ENCODE assay signal across 15 cellular contexts in genomic region chr5:21663082-21663481, GRCh38.
DNase-seq lines count a peak whose midpoint lies in the region; ATAC-seq, FAIRE-seq and TF ChIP-seq lines count a peak whose summit lies in the region.
"Had no signal": no experiment of that assay in that cellular context is flagged by ENCODE, and none has a peak within 500 bp of the region (broad histone marks: within the 10 kb centered on the region; RNA-seq: fewer than 3 reads in every experiment).

No MANE protein-coding gene starts in this region.

- H3K18ac ChIP-seq in neuronal stem cell (ENCODE audit: low read length), result no peak overlapping the region

- H3K4me3 Mint-ChIP-seq in activated CD8-positive, alpha-beta T cell treated with anti-CD3 and anti-CD28 coated beads for 36 hours, result no peak overlapping the region
- H3K4me3 Mint-ChIP-seq in activated CD8-positive, alpha-beta T cell treated with anti-CD3 and anti-CD28 coated beads, Interleukin-2, amount 10 ng/mL, durations not matched to agents 7 days and 5 days, result no peak overlapping the region
- H3K4me3 Mint-ChIP-seq: activated naive CD8-positive, alpha-beta T cell; effector memory CD8-positive, alpha-beta T cell; T-helper 1 cell treated with Interleukin-12 subunit alpha and Interleukin-12 subunit beta and Interleukin-4 antibody, amounts not matched to agents 30 μg/mL and 1 μg/mL, for 36 hours had no signal

- no peaks in the 10 kb centered on the region for H3K4me1 ChIP-seq in neuronal stem cell (ENCODE audit: control insufficient read depth in 2 of 2, insufficient read depth in 1 of 2, low read depth in 1 of 2, low read length in 2 of 2)

- no peak overlapping the region for H4K8ac ChIP-seq in neuronal stem cell (ENCODE audit: low read depth, low read length)

- intact Hi-C loops in activated CD8-positive, alpha-beta T cell treated with anti-CD3 and anti-CD28 coated beads for 36 hours (cut with micrococcal nuclease), result no loop called here

- TF ChIP-seq EP300 in Ishikawa (IDR thresholded peaks at IDR 0.05; ENCODE audit: borderline replicate concordance), result no peak

- H2AK5ac ChIP-seq in neuronal stem cell (ENCODE audit: low read depth, low read length), result no peak overlapping the region

- H3K27ac ChIP-seq in neuronal stem cell (replicated peaks; ENCODE audit: low read length), result no peak overlapping the region
- H3K27ac ChIP-seq: VCaP had no signal

- H3K4me1 Mint-ChIP-seq in activated CD8-positive, alpha-beta T cell treated with anti-CD3 and anti-CD28 coated beads for 36 hours (ENCODE audit: low read depth), result no peaks in the 10 kb centered on the region
- no peaks in the 10 kb centered on the region for H3K4me1 Mint-ChIP-seq in activated CD8-positive, alpha-beta T cell treated with anti-CD3 and anti-CD28 coated beads, Interleukin-2, amount 10 ng/mL, durations not matched to agents 7 days and 5 days (ENCODE audit: low read depth)

- no peak overlapping the region for H3K9ac ChIP-seq in neuronal stem cell (ENCODE audit: low read depth, low read length, poor library complexity)

- no peak overlapping the region for H3K27ac Mint-ChIP-seq in activated CD8-positive, alpha-beta T cell treated with anti-CD3 and anti-CD28 coated beads for 36 hours
- H3K27ac Mint-ChIP-seq in activated CD8-positive, alpha-beta T cell treated with anti-CD3 and anti-CD28 coated beads, Interleukin-2, amount 10 ng/mL, durations not matched to agents 7 days and 5 days, result no peak overlapping the region
- H3K27ac Mint-ChIP-seq: activated naive CD8-positive, alpha-beta T cell; effector memory CD8-positive, alpha-beta T cell; T-helper 1 cell treated with Interleukin-12 subunit alpha and Interleukin-12 subunit beta and Interleukin-4 antibody, amounts not matched to agents 30 μg/mL and 1 μg/mL, for 36 hours had no signal

- no peak overlapping the region for H4K91ac ChIP-seq in neuronal stem cell (ENCODE audit: low read depth, low read length, poor library complexity)

- H3K9me3 ChIP-seq in neuronal stem cell (replicated peaks in 1 of 2; ENCODE audit: control insufficient read depth in 2 of 2, insufficient read depth in 1 of 2, low read depth in 1 of 2, low read length in 2 of 2), result no peaks in the 10 kb centered on the region

- H3K4me2 ChIP-seq in neuronal stem cell (ENCODE audit: insufficient read depth, low read length, poor library complexity, severe bottlenecking), result no peak overlapping the region

- no peaks in the 10 kb centered on the region for H3K36me3 Mint-ChIP-seq in activated CD8-positive, alpha-beta T cell treated with anti-CD3 and anti-CD28 coated beads for 36 hours (ENCODE audit: low read depth)
- no peaks in the 10 kb centered on the region for H3K36me3 Mint-ChIP-seq in activated CD8-positive, alpha-beta T cell treated with anti-CD3 and anti-CD28 coated beads, Interleukin-2, amount 10 ng/mL, durations not matched to agents 7 days and 5 days (ENCODE audit: low read depth)
- H3K36me3 Mint-ChIP-seq: activated naive CD8-positive, alpha-beta T cell had no signal

- no peaks in the 10 kb centered on the region for H3K27me3 Mint-ChIP-seq in activated CD8-positive, alpha-beta T cell treated with anti-CD3 and anti-CD28 coated beads for 36 hours
- H3K27me3 Mint-ChIP-seq in activated CD8-positive, alpha-beta T cell treated with anti-CD3 and anti-CD28 coated beads, Interleukin-2, amount 10 ng/mL, durations not matched to agents 7 days and 5 days (ENCODE audit: low read depth), result no peaks in the 10 kb centered on the region
- H3K27me3 Mint-ChIP-seq: activated naive CD8-positive, alpha-beta T cell; effector memory CD8-positive, alpha-beta T cell had no signal

- ATAC-seq in activated CD8-positive, alpha-beta T cell treated with anti-CD3 and anti-CD28 coated beads for 36 hours, result no peak
- ATAC-seq in activated CD8-positive, alpha-beta T cell treated with anti-CD3 and anti-CD28 coated beads, Interleukin-2, amount 10 ng/mL, durations not matched to agents 7 days and 5 days, result no peak
- ATAC-seq in GM18907 (IDR thresholded peaks at IDR 0.05; ENCODE audit: unreplicated experiment), result no peak
- ATAC-seq: effector memory CD8-positive, alpha-beta T cell had no signal

- no peaks in the 10 kb centered on the region for H3K79me1 ChIP-seq in neuronal stem cell (ENCODE audit: low read depth, low read length)

- no peak for TF ChIP-seq CTCF in activated CD8-positive, alpha-beta T cell treated with anti-CD3 and anti-CD28 coated beads for 36 hours (IDR thresholded peaks at IDR 0.05)

- peak overlapping the region; percentile 22 for H2AFZ ChIP-seq in neuronal stem cell (ENCODE audit: low read length)

- peak; percentile 9 for DNase-seq in activated CD8-positive, alpha-beta T cell treated with anti-CD3 and anti-CD28 coated beads for 36 hours
- no peak for DNase-seq in activated CD8-positive, alpha-beta T cell treated with anti-CD3 and anti-CD28 coated beads, Interleukin-2, amount 10 ng/mL, durations not matched to agents 7 days and 5 days
- DNase-seq in UCSD-AML1 (lab: John Stamatoyannopoulos, UW; ENCODE audit: unreplicated experiment) (peak; percentile 20), neuronal stem cell (ENCODE audit: low spot score) (no peak), cerebellar cortex (ENCODE audit: low spot score) (no peak), urothelium cell line (ENCODE audit: low spot score) (no peak)
- DNase-seq: effector memory CD8-positive, alpha-beta T cell; NCI-H2081 treated with DMSO at 0.1 percent for 48 hours; nucleus accumbens; SHP77 treated with DMSO at 0.1 percent for 48 hours had no signal

- no peak overlapping the region for H3K23ac ChIP-seq in neuronal stem cell (ENCODE audit: low read depth, low read length, poor library complexity)

- 0 out of 2 replicates have a peak, but pooled peaks have one; percentile 2 for TF ChIP-seq RAD21 in Ishikawa (IDR thresholded peaks at IDR 0.05; ENCODE audit: low read depth)

- peaks cover 5% of the 10 kb centered on the region for H3K9me3 Mint-ChIP-seq in activated CD8-positive, alpha-beta T cell treated with anti-CD3 and anti-CD28 coated beads for 36 hours
- peaks cover 6% of the 10 kb centered on the region for H3K9me3 Mint-ChIP-seq in activated CD8-positive, alpha-beta T cell treated with anti-CD3 and anti-CD28 coated beads, Interleukin-2, amount 10 ng/mL, durations not matched to agents 7 days and 5 days (ENCODE audit: insufficient read depth)

- H3K4ac ChIP-seq in neuronal stem cell (ENCODE audit: low read length), result no peak overlapping the region

- no peak overlapping the region for H2BK5ac ChIP-seq in neuronal stem cell (ENCODE audit: low read length)

- no peak overlapping the region for H2BK12ac ChIP-seq in neuronal stem cell (ENCODE audit: low read length)

- no peak overlapping the region for H2BK120ac ChIP-seq in neuronal stem cell (ENCODE audit: low read depth, low read length)

- H2BK15ac ChIP-seq in neuronal stem cell (ENCODE audit: low read length), result no peak overlapping the region

- no peak overlapping the region for H3K14ac ChIP-seq in neuronal stem cell (ENCODE audit: low read length)

- no peaks in the 10 kb centered on the region for H3K27me3 ChIP-seq in neuronal stem cell (ENCODE audit: control insufficient read depth in 3 of 3, insufficient read depth in 3 of 3, low read depth in 1 of 3, low read length in 3 of 3)

- no CpG with 5 or more reads among the region's 2 CpGs for WGBS in neuronal stem cell (ENCODE audit: extremely low coverage in 2 of 2, insufficient read length in 2 of 2, insufficient replicate concordance in 1 of 2), 2 donors

- H3K4me3 ChIP-seq in neuronal stem cell (ENCODE audit: low read length in 2 of 2), result no peak overlapping the region

- CTCF ChIA-PET in activated CD8-positive, alpha-beta T cell treated with anti-CD3 and anti-CD28 coated beads for 36 hours (lab: Charles Lee), result interaction anchor here (0.6 kb wide), 1 partner anchor 18 kb away, joined by 3 read pairs; no protein-coding TSS in a partner anchor
- CTCF ChIA-PET in activated CD8-positive, alpha-beta T cell treated with anti-CD3 and anti-CD28 coated beads, Interleukin-2, amount 10 ng/mL, durations not matched to agents 7 days and 5 days (lab: Charles Lee), result no interaction called here

- POLR2A ChIA-PET in activated CD8-positive, alpha-beta T cell treated with anti-CD3 and anti-CD28 coated beads for 36 hours (lab: Charles Lee), result no interaction called here
- POLR2A ChIA-PET in activated CD8-positive, alpha-beta T cell treated with anti-CD3 and anti-CD28 coated beads, Interleukin-2, amount 10 ng/mL, durations not matched to agents 7 days and 5 days (lab: Charles Lee), result no interaction called here

- no peaks in the 10 kb centered on the region for H3K36me3 ChIP-seq in neuronal stem cell (replicated peaks in 1 of 2; ENCODE audit: control insufficient read depth in 2 of 2, insufficient read depth in 2 of 2, low read length in 2 of 2)

- no peak for FAIRE-seq in urothelium cell line (lab: Jason Lieb, UNC)

TF ChIP-seq in Ishikawa, 13 proteins besides CTCF, POLR2A, EP300 and RAD21 (continues in another document):
- TF ChIP-seq CREB1 (IDR thresholded peaks at IDR 0.05; ENCODE audit: low read depth) (no peak), TCF12 (IDR thresholded peaks at IDR 0.05; ENCODE audit: low read depth) (no peak), TEAD4 (IDR thresholded peaks at IDR 0.05) (no peak), NFIC (IDR thresholded peaks at IDR 0.05) (no peak), MAX (IDR thresholded peaks at IDR 0.05) (no peak), TAF1 (IDR thresholded peaks at IDR 0.05; ENCODE audit: low read depth) (no peak), EGR1 (IDR thresholded peaks at IDR 0.05) (no peak), USF1 (IDR thresholded peaks at IDR 0.05) (no peak)

Comparison
In these comparisons a context has a peak if more than half of its experiments do, and no peak if none do; other contexts are left out.
1. DNase-seq: peak in activated CD8-positive, alpha-beta T cell treated with anti-CD3 and anti-CD28 coated beads for 36 hours (single experiment) and UCSD-AML1 (single experiment); none in activated CD8-positive, alpha-beta T cell treated with anti-CD3 and anti-CD28 coated beads, Interleukin-2, amount 10 ng/mL, durations not matched to agents 7 days and 5 days (single experiment), neuronal stem cell (single experiment), cerebellar cortex (single experiment) and urothelium cell line (single experiment).